ENCODE assay signal across 15 cellular contexts in genomic region chr6:16402501-16402900, GRCh38.
DNase-seq lines count a peak whose midpoint lies in the region; ATAC-seq and TF ChIP-seq lines count a peak whose summit lies in the region.
"Had no signal": no experiment of that assay in that cellular context is flagged by ENCODE, and none has a peak within 500 bp of the region (broad histone marks: within the 10 kb centered on the region; RNA-seq: fewer than 3 reads in every experiment).

No MANE protein-coding gene starts in this region.

- WGBS in smooth muscle cell (ENCODE audit: low lambda C conversion rate) = 10% methylated on average over 2 of the region's 2 CpGs

- peak; percentile 19 for DNase-seq in GM03348 (ENCODE audit: low spot score)
- peak; percentile 98 for DNase-seq in fibroblast of villous mesenchyme (ENCODE audit: low read depth)
- DNase-seq in smooth muscle cell (lab: John Stamatoyannopoulos, UW; ENCODE audit: unreplicated experiment) = no peak
- no peak for DNase-seq in OCI-M2 (lab: John Stamatoyannopoulos, UW; ENCODE audit: unreplicated experiment)
- no peak for DNase-seq in NCI-H1694 (lab: John Stamatoyannopoulos, UW)
- no peak for DNase-seq in progenitor cell of endocrine pancreas (ENCODE audit: low spot score, unreplicated experiment)
- no peak for DNase-seq in DMS79 treated with DMSO at 0.1 percent for 48 hours (lab: John Stamatoyannopoulos, UW)
- DNase-seq: left ventricle myocardium superior, NCI-H2107, WERI-Rb-1 had no signal

- no peak overlapping the region for H3K4me3 ChIP-seq in fibroblast of villous mesenchyme (ENCODE audit: low read depth, low read length)
- no peak overlapping the region for H3K4me3 ChIP-seq in smooth muscle cell
- H3K4me3 ChIP-seq: skin epidermis had no signal

- no peaks in the 10 kb centered on the region for H3K36me3 ChIP-seq in smooth muscle cell (ENCODE audit: low read depth)
- H3K36me3 ChIP-seq: WERI-Rb-1 had no signal

- H3K79me2 ChIP-seq in smooth muscle cell (ENCODE audit: low read depth) = no peaks in the 10 kb centered on the region

- no peaks in the 10 kb centered on the region for H3K27me3 Mint-ChIP-seq in activated T-helper 17 cell treated with anti-CD3 and anti-CD28 coated beads, Interleukin-2, amount 50 U/mL, for 72 hours
- no peaks in the 10 kb centered on the region for H3K27me3 Mint-ChIP-seq in progenitor cell of endocrine pancreas
- H3K27me3 Mint-ChIP-seq: activated naive CD4-positive, alpha-beta T cell treated with anti-CD3 and anti-CD28 coated beads, Interleukin-2, amount 50 U/mL, for 24 hours; B cell had no signal

- H3K27ac Mint-ChIP-seq in activated T-helper 17 cell treated with anti-CD3 and anti-CD28 coated beads, Interleukin-2, amount 50 U/mL, for 72 hours = peak overlapping the region; percentile 54
- H3K27ac Mint-ChIP-seq in progenitor cell of endocrine pancreas = no peak overlapping the region
- H3K27ac Mint-ChIP-seq: activated naive CD4-positive, alpha-beta T cell treated with anti-CD3 and anti-CD28 coated beads, Interleukin-2, amount 50 U/mL, for 24 hours; B cell had no signal

- peak overlapping the region; percentile 46 for H3K27ac ChIP-seq in smooth muscle cell (ENCODE audit: low read depth)
- H3K27ac ChIP-seq: WERI-Rb-1 had no signal

- H3K4me1 ChIP-seq in smooth muscle cell (ENCODE audit: low read depth) = no peaks in the 10 kb centered on the region

- H3F3A ChIP-seq in smooth muscle cell (ENCODE audit: low read depth) = peaks cover 3% of the 10 kb centered on the region

- H3K4me1 Mint-ChIP-seq in activated T-helper 17 cell treated with anti-CD3 and anti-CD28 coated beads, Interleukin-2, amount 50 U/mL, for 72 hours = peaks cover 33% of the 10 kb centered on the region
- H3K4me1 Mint-ChIP-seq in progenitor cell of endocrine pancreas (ENCODE audit: low read depth) = peaks cover 3% of the 10 kb centered on the region

- H3K36me3 Mint-ChIP-seq in activated T-helper 17 cell treated with anti-CD3 and anti-CD28 coated beads, Interleukin-2, amount 50 U/mL, for 72 hours (ENCODE audit: low read depth) = peaks cover 43% of the 10 kb centered on the region
- H3K36me3 Mint-ChIP-seq in progenitor cell of endocrine pancreas (ENCODE audit: insufficient read depth) = peaks cover 4% of the 10 kb centered on the region

- no peaks in the 10 kb centered on the region for H3K27me3 ChIP-seq in smooth muscle cell (ENCODE audit: low read depth)

- no peak for ATAC-seq in activated T-helper 17 cell treated with anti-CD3 and anti-CD28 coated beads, Interleukin-2, amount 50 U/mL, for 72 hours (replicated peaks)
- ATAC-seq: left ventricle myocardium superior had no signal

- H4K20me1 ChIP-seq in smooth muscle cell (ENCODE audit: low read depth) = peaks cover 7% of the 10 kb centered on the region

- no peak overlapping the region for H2AFZ ChIP-seq in smooth muscle cell (ENCODE audit: low read depth)

- H3K4me3 Mint-ChIP-seq in activated T-helper 17 cell treated with anti-CD3 and anti-CD28 coated beads, Interleukin-2, amount 50 U/mL, for 72 hours = no peak overlapping the region
- no peak overlapping the region for H3K4me3 Mint-ChIP-seq in progenitor cell of endocrine pancreas (ENCODE audit: low read depth)
- H3K4me3 Mint-ChIP-seq: activated naive CD4-positive, alpha-beta T cell treated with anti-CD3 and anti-CD28 coated beads, Interleukin-2, amount 50 U/mL, for 24 hours; B cell; neural crest cell had no signal

- TF ChIP-seq CTCF in fibroblast of villous mesenchyme (IDR thresholded peaks at IDR 0.05; ENCODE audit: insufficient read depth, low read depth, low read length) (no peak), smooth muscle cell (IDR thresholded peaks at IDR 0.05; ENCODE audit: borderline replicate concordance, insufficient read depth, poor library complexity, severe bottlenecking) (no peak), progenitor cell of endocrine pancreas (IDR thresholded peaks at IDR 0.05; ENCODE audit: unreplicated experiment) (no peak)

- no peaks in the 10 kb centered on the region for H3K9me3 ChIP-seq in smooth muscle cell (replicated peaks; ENCODE audit: low read depth)

- no peak overlapping the region for H3K9ac ChIP-seq in smooth muscle cell (ENCODE audit: low read depth)

- no peaks in the 10 kb centered on the region for H3K9me3 Mint-ChIP-seq in activated T-helper 17 cell treated with anti-CD3 and anti-CD28 coated beads, Interleukin-2, amount 50 U/mL, for 72 hours
- H3K9me3 Mint-ChIP-seq in progenitor cell of endocrine pancreas (ENCODE audit: low read depth) = no peaks in the 10 kb centered on the region
- H3K9me3 Mint-ChIP-seq: activated naive CD4-positive, alpha-beta T cell treated with anti-CD3 and anti-CD28 coated beads, Interleukin-2, amount 50 U/mL, for 24 hours had no signal

- H3K4me2 ChIP-seq in smooth muscle cell = peak overlapping the region; percentile 18

Comparison
In these comparisons a context has a peak if more than half of its experiments do, and no peak if none do; other contexts are left out.
1. DNase-seq: peak in GM03348 (single experiment) and fibroblast of villous mesenchyme (single experiment); none in smooth muscle cell (single experiment), OCI-M2 (single experiment), NCI-H1694 (single experiment), progenitor cell of endocrine pancreas (single experiment) and DMS79 treated with DMSO at 0.1 percent for 48 hours (single experiment).